Comparison of ENCODE assay signal across 35 cellular contexts in genomic region chr2:108253106-108253505, GRCh38. TPM values are rescaled to one million over a fixed set of nuclear protein-coding genes. Genes with fewer than 3 reads are reported as not detected.
"Had no signal": no experiment of that assay in that cellular context is flagged by ENCODE, and none has a peak within 500 bp of the region (broad histone marks: within the 10 kb centered on the region; RNA-seq: fewer than 3 reads in every experiment).

No MANE protein-coding gene starts in this region.

- H2AFZ ChIP-seq: neural progenitor cell, parathyroid adenoma had no signal

- H3K9ac ChIP-seq: neural progenitor cell, parathyroid adenoma had no signal

- H3K79me2 ChIP-seq: parathyroid adenoma had no signal

- H3K9me3 ChIP-seq: esophagus muscularis mucosa, gastrocnemius medialis, left lung, suprapubic skin, transverse colon, upper lobe of right lung, uterus had no signal

- H3K27ac ChIP-seq: coronary artery, esophagus muscularis mucosa, gastrocnemius medialis, left lung, neural progenitor cell, parathyroid adenoma, suprapubic skin, transverse colon, upper lobe of right lung, uterus had no signal

- H3K4me3 ChIP-seq: coronary artery, esophagus muscularis mucosa, gastrocnemius medialis, left lung, neural progenitor cell, smooth muscle cell, suprapubic skin, transverse colon, upper lobe of right lung, uterus had no signal

- H3K36me3 ChIP-seq: esophagus muscularis mucosa, gastrocnemius medialis, left lung, neural progenitor cell, suprapubic skin, transverse colon, upper lobe of right lung, uterus had no signal

- H3K4me1 ChIP-seq: esophagus muscularis mucosa, gastrocnemius medialis, left lung, parathyroid adenoma, suprapubic skin, upper lobe of right lung, uterus had no signal

- DNase-seq: dermis blood vessel endothelial cell; effector memory CD4-positive, alpha-beta T cell; foreskin fibroblast; gastrocnemius medialis; head of caudate nucleus; left cardiac atrium; left lung; mesenchymal stem cell; naive thymus-derived CD4-positive, alpha-beta T cell; stimulated activated CD4-positive, alpha-beta T cell treated with anti-CD3 and anti-CD28 coated beads, Interleukin-12 subunit alpha, Interleukin-12 subunit beta, amount 100 ng/mL, for 4 hours; stimulated activated CD4-positive, alpha-beta T cell treated with anti-CD3 and anti-CD28 coated beads, Interleukin-1b, Interleukin-23, amount 100 ng/mL, for 48 hours; stimulated activated CD4-positive, alpha-beta T cell treated with anti-CD3 and anti-CD28 coated beads, Interleukin-4, amount 100 ng/mL, for 1 hour; stimulated activated CD8-positive, alpha-beta memory T cell treated with anti-CD3 and anti-CD28 coated beads, Interleukin-4, amount 100 ng/mL, for 48 hours; stimulated activated naive CD4-positive, alpha-beta T cell; stimulated activated naive CD8-positive, alpha-beta T cell treated with anti-CD3 and anti-CD28 coated beads, Interleukin-15, amount 100 ng/mL, for 72 hours; transverse colon; upper lobe of right lung; uterus had no signal

- H3K4me2 ChIP-seq: neural progenitor cell, smooth muscle cell had no signal

- H3K27me3 ChIP-seq: esophagus muscularis mucosa, gastrocnemius medialis, left lung, neural progenitor cell, suprapubic skin, transverse colon, upper lobe of right lung, uterus had no signal

RNA-seq across cellular contexts. Expression of gene SULT1C3, which starts 13.3 kb away (rescaled TPM):
- total RNA-seq: dermis blood vessel endothelial cell; endothelial cell of umbilical vein; epithelial cell of proximal tubule; esophagus muscularis mucosa; fibroblast of lung; gastrocnemius medialis; glomerular endothelial cell; kidney epithelial cell; left cardiac atrium; left lung; lower leg skin; lung microvascular endothelial cell; mesothelial cell of epicardium; naive thymus-derived CD4-positive, alpha-beta T cell; osteoblast; progenitor cell of endocrine pancreas; sciatic nerve; smooth muscle cell; suprapubic skin; transverse colon; upper lobe of right lung; uterus had no signal

RNA-seq across cellular contexts. Expression of gene SULT1C2, which starts 35.6 kb away (rescaled TPM):
- total RNA-seq: dermis blood vessel endothelial cell; endothelial cell of umbilical vein; glomerular endothelial cell; lung microvascular endothelial cell; mesothelial cell of epicardium; naive thymus-derived CD4-positive, alpha-beta T cell; smooth muscle cell; suprapubic skin; transverse colon had no signal
